ENCODE assay signal across 10 cellular contexts in genomic region chr5:173786296-173787187, GRCh38.
DNase-seq lines count a peak whose midpoint lies in the region; ATAC-seq and TF ChIP-seq lines count a peak whose summit lies in the region.
"Had no signal": no experiment of that assay in that cellular context is flagged by ENCODE, and none has a peak within 500 bp of the region (broad histone marks: within the 10 kb centered on the region; RNA-seq: fewer than 3 reads in every experiment).

No MANE protein-coding gene starts in this region.

- DNase-seq in activated CD8-positive, alpha-beta T cell treated with anti-CD3 and anti-CD28 coated beads for 36 hours = peak; percentile 12
- DNase-seq in activated CD8-positive, alpha-beta T cell treated with anti-CD3 and anti-CD28 coated beads, Interleukin-2, amount 10 ng/mL, durations not matched to agents 7 days and 5 days = no peak
- no peak for DNase-seq in type B pancreatic cell (ENCODE audit: extremely low spot score, unreplicated experiment)
- DNase-seq in GF-D8 (lab: John Stamatoyannopoulos, UW) = no peak
- DNase-seq: stimulated activated CD8-positive, alpha-beta memory T cell treated with anti-CD3 and anti-CD28 coated beads, Interleukin-4, amount 100 ng/mL, for 48 hours had no signal

- H3K27ac ChIP-seq in OCI-LY3 (ENCODE audit: low read length) (peak overlapping the region; percentile 57), gastroesophageal sphincter (no peak overlapping the region)

- peaks cover 64% of the 10 kb centered on the region for H3K4me1 ChIP-seq in OCI-LY3 (ENCODE audit: low read length)
- H3K4me1 ChIP-seq in gastroesophageal sphincter = peaks cover 0 to 20% (median 6%) of the 10 kb centered on the region in 3 donors

- peaks cover 1% of the 10 kb centered on the region for H3K27me3 Mint-ChIP-seq in activated CD8-positive, alpha-beta T cell treated with anti-CD3 and anti-CD28 coated beads for 36 hours
- H3K27me3 Mint-ChIP-seq in activated CD8-positive, alpha-beta T cell treated with anti-CD3 and anti-CD28 coated beads, Interleukin-2, amount 10 ng/mL, durations not matched to agents 7 days and 5 days (ENCODE audit: low read depth) = peaks cover 2% of the 10 kb centered on the region
- H3K27me3 Mint-ChIP-seq in type B pancreatic cell = no peaks in the 10 kb centered on the region
- H3K27me3 Mint-ChIP-seq: activated naive CD8-positive, alpha-beta T cell had no signal

- H3K9me3 Mint-ChIP-seq in activated CD8-positive, alpha-beta T cell treated with anti-CD3 and anti-CD28 coated beads for 36 hours = peaks cover 2% of the 10 kb centered on the region
- H3K9me3 Mint-ChIP-seq in activated CD8-positive, alpha-beta T cell treated with anti-CD3 and anti-CD28 coated beads, Interleukin-2, amount 10 ng/mL, durations not matched to agents 7 days and 5 days (ENCODE audit: insufficient read depth) = no peaks in the 10 kb centered on the region
- H3K9me3 Mint-ChIP-seq in type B pancreatic cell = no peaks in the 10 kb centered on the region

- intact Hi-C loops in activated CD8-positive, alpha-beta T cell treated with anti-CD3 and anti-CD28 coated beads for 36 hours (cut with micrococcal nuclease) = no loop called here

- WGBS in gastroesophageal sphincter (ENCODE audit: low coverage in 1 of 2), 2 donors = 54 to 72% methylated on average over 4 to 8 of the region's 10 CpGs

- H3K79me2 ChIP-seq in OCI-LY3 (ENCODE audit: low read length) = no peaks in the 10 kb centered on the region

- H3K27me3 ChIP-seq in OCI-LY3 (ENCODE audit: low read depth, low read length) (peaks cover 26% of the 10 kb centered on the region), gastroesophageal sphincter (no peaks in the 10 kb centered on the region)

- H4K20me1 ChIP-seq in OCI-LY3 (ENCODE audit: insufficient read depth, low read length) = no peaks in the 10 kb centered on the region

- no peak for TF ChIP-seq EP300 in gastroesophageal sphincter (IDR thresholded peaks at IDR 0.05)

- H3K4me3 ChIP-seq in OCI-LY3 (ENCODE audit: low read length) = peak overlapping the region; percentile 51
- no peak overlapping the region for H3K4me3 ChIP-seq in gastroesophageal sphincter

- peak overlapping the region; percentile 79 for H3K4me2 ChIP-seq in OCI-LY3 (ENCODE audit: low read length)

- no peak overlapping the region for H3K27ac Mint-ChIP-seq in activated CD8-positive, alpha-beta T cell treated with anti-CD3 and anti-CD28 coated beads for 36 hours
- no peak overlapping the region for H3K27ac Mint-ChIP-seq in activated CD8-positive, alpha-beta T cell treated with anti-CD3 and anti-CD28 coated beads, Interleukin-2, amount 10 ng/mL, durations not matched to agents 7 days and 5 days
- H3K27ac Mint-ChIP-seq in type B pancreatic cell = peak overlapping the region; percentile 12
- H3K27ac Mint-ChIP-seq: activated naive CD8-positive, alpha-beta T cell had no signal

- POLR2A ChIA-PET in activated CD8-positive, alpha-beta T cell treated with anti-CD3 and anti-CD28 coated beads for 36 hours (lab: Charles Lee) = interaction anchor here (1.2 kb wide), 1 partner anchor 8 kb away, joined by 3 read pairs; no protein-coding TSS in a partner anchor
- POLR2A ChIA-PET in activated CD8-positive, alpha-beta T cell treated with anti-CD3 and anti-CD28 coated beads, Interleukin-2, amount 10 ng/mL, durations not matched to agents 7 days and 5 days (lab: Charles Lee) = no interaction called here

- no peak for ATAC-seq in activated CD8-positive, alpha-beta T cell treated with anti-CD3 and anti-CD28 coated beads for 36 hours
- no peak for ATAC-seq in activated CD8-positive, alpha-beta T cell treated with anti-CD3 and anti-CD28 coated beads, Interleukin-2, amount 10 ng/mL, durations not matched to agents 7 days and 5 days
- peak; percentile 75 for ATAC-seq in HG02798 (IDR thresholded peaks at IDR 0.05; ENCODE audit: poor library complexity, unreplicated experiment)
- ATAC-seq in HG02870 (IDR thresholded peaks at IDR 0.05; ENCODE audit: unreplicated experiment) = no peak
- no peak for ATAC-seq in gastroesophageal sphincter

- H3K9me3 ChIP-seq in OCI-LY3 (ENCODE audit: insufficient read depth, low read length) (no peaks in the 10 kb centered on the region), gastroesophageal sphincter (no peaks in the 10 kb centered on the region)

- H3K36me3 ChIP-seq in OCI-LY3 (replicated peaks; ENCODE audit: low read depth, low read length) (no peaks in the 10 kb centered on the region), gastroesophageal sphincter (no peaks in the 10 kb centered on the region)

- CTCF ChIA-PET in activated CD8-positive, alpha-beta T cell treated with anti-CD3 and anti-CD28 coated beads for 36 hours (lab: Charles Lee) = interaction anchor here (0.9 to 1.5 kb wide), 5 partner anchors 10 to 171 kb away, joined by 3 to 4 read pairs (median 3); no protein-coding TSS in a partner anchor
- CTCF ChIA-PET in activated CD8-positive, alpha-beta T cell treated with anti-CD3 and anti-CD28 coated beads, Interleukin-2, amount 10 ng/mL, durations not matched to agents 7 days and 5 days (lab: Charles Lee) = interaction anchor here (0.6 to 3.1 kb wide), 4 partner anchors 9 to 185 kb away, joined by 3 to 13 read pairs (median 4); no protein-coding TSS in a partner anchor

- H3K4me1 Mint-ChIP-seq in activated CD8-positive, alpha-beta T cell treated with anti-CD3 and anti-CD28 coated beads for 36 hours (ENCODE audit: low read depth) = peaks cover 16% of the 10 kb centered on the region
- H3K4me1 Mint-ChIP-seq in activated CD8-positive, alpha-beta T cell treated with anti-CD3 and anti-CD28 coated beads, Interleukin-2, amount 10 ng/mL, durations not matched to agents 7 days and 5 days (ENCODE audit: low read depth) = peaks cover 15% of the 10 kb centered on the region
- peaks cover 29% of the 10 kb centered on the region for H3K4me1 Mint-ChIP-seq in type B pancreatic cell (ENCODE audit: unreplicated experiment)

- no peak for TF ChIP-seq POLR2A in gastroesophageal sphincter (IDR thresholded peaks at IDR 0.05)

- H3K4me3 Mint-ChIP-seq in activated CD8-positive, alpha-beta T cell treated with anti-CD3 and anti-CD28 coated beads for 36 hours = no peak overlapping the region
- no peak overlapping the region for H3K4me3 Mint-ChIP-seq in activated CD8-positive, alpha-beta T cell treated with anti-CD3 and anti-CD28 coated beads, Interleukin-2, amount 10 ng/mL, durations not matched to agents 7 days and 5 days
- no peak overlapping the region for H3K4me3 Mint-ChIP-seq in type B pancreatic cell
- H3K4me3 Mint-ChIP-seq: activated naive CD8-positive, alpha-beta T cell had no signal

- H3K9ac ChIP-seq in OCI-LY3 (ENCODE audit: low read length) = peak overlapping the region; percentile 40; the same call in 1 of the 2 replicates

- TF ChIP-seq CTCF in activated CD8-positive, alpha-beta T cell treated with anti-CD3 and anti-CD28 coated beads for 36 hours (IDR thresholded peaks at IDR 0.05) = no peak
- TF ChIP-seq CTCF in OCI-LY3 (IDR thresholded peaks at IDR 0.05; ENCODE audit: low read depth, low read length) (peak; percentile 95), type B pancreatic cell (conservative IDR thresholded peaks at IDR 0.05) (no peak), gastroesophageal sphincter (IDR thresholded peaks at IDR 0.05) (no peak)

- no peak overlapping the region; the same call in 1 of the 2 replicates for H2AFZ ChIP-seq in OCI-LY3 (ENCODE audit: low read depth, low read length)

- no peaks in the 10 kb centered on the region for H3K36me3 Mint-ChIP-seq in activated CD8-positive, alpha-beta T cell treated with anti-CD3 and anti-CD28 coated beads for 36 hours (ENCODE audit: low read depth)
- H3K36me3 Mint-ChIP-seq in activated CD8-positive, alpha-beta T cell treated with anti-CD3 and anti-CD28 coated beads, Interleukin-2, amount 10 ng/mL, durations not matched to agents 7 days and 5 days (ENCODE audit: low read depth) = peaks cover 3% of the 10 kb centered on the region
- H3K36me3 Mint-ChIP-seq in type B pancreatic cell = no peaks in the 10 kb centered on the region
- H3K36me3 Mint-ChIP-seq: activated naive CD8-positive, alpha-beta T cell had no signal
